ENCODE assay signal across 16 cellular contexts in the genomic region with DNA sequence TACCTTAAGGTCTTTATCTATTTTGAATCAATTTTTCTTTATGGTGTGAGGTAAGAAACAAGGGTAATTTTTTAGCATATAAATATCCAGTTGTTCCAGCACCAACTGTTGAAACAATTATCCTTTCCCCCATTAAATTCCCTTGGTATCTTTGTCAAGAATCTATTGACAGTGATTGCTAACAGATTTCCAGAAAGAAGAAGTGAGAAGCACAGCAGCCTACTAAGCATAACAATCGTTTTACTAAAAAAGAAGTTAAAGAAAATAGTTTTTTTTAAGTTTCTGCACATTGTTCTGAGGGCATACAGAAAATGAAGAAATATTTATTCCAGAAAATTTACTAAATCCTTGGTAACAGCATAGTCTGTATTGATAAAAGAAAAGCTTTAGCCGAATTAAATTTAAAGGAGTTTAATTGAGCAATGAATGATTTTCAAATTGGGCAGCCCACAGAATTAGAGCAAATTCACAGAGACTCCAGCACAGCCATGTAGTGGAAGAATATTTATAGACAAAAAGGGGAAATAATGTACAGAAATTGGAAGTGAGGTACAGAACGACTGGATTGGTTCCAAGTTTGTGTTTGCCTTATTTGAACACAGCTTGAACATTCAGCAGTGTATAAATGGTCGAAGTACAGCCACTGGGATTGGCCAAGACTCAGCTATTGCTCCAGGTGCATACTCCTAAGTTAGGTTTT.
"Had no signal": no experiment of that assay in that cellular context is flagged by ENCODE, and none has a peak within 500 bp of the region (broad histone marks: within the 10 kb centered on the region; RNA-seq: fewer than 3 reads in every experiment).

No MANE protein-coding gene starts in this region.

- H3K27me3 ChIP-seq: hepatocyte, neural progenitor cell, ovary, stomach, uterus had no signal

- H3K27ac ChIP-seq: hepatocyte, neural progenitor cell, ovary, stomach, uterus had no signal

- H3K9me3 ChIP-seq: ovary, stomach, uterus had no signal

- ATAC-seq: activated CD4-positive, CD25-positive, alpha-beta regulatory T cell treated with anti-CD3 and anti-CD28 coated beads, Interleukin-2, amount 50 U/mL, for 24 hours had no signal

- H3K4me3 ChIP-seq: hepatocyte, neural progenitor cell, ovary, stomach, uterus had no signal

- H3K4me3 Mint-ChIP-seq: activated CD4-positive, alpha-beta memory T cell treated with anti-CD3 and anti-CD28 coated beads for 36 hours; activated naive CD8-positive, alpha-beta T cell treated with anti-CD3 and anti-CD28 coated beads for 36 hours; neural progenitor cell had no signal

- H3K4me1 Mint-ChIP-seq: activated naive CD8-positive, alpha-beta T cell treated with anti-CD3 and anti-CD28 coated beads for 36 hours had no signal

- DNase-seq: activated CD4-positive, alpha-beta memory T cell treated with anti-CD3 and anti-CD28 coated beads for 36 hours; activated gamma-delta T cell; activated naive CD8-positive, alpha-beta T cell treated with anti-CD3 and anti-CD28 coated beads for 36 hours; activated T-cell treated with anti-CD3 and anti-CD28 coated beads, Interleukin-2, amount 50 U/mL, for 48 hours; anterior cingulate cortex; cerebellar nuclear complex; dermis blood vessel endothelial cell; kidney; ovary; stimulated activated CD4-positive, alpha-beta T cell treated with anti-CD3 and anti-CD28 coated beads, Interleukin-15, amount 100 ng/mL, for 24 hours; stimulated activated CD4-positive, alpha-beta T cell treated with anti-CD3 and anti-CD28 coated beads, Interleukin-4, amount 100 ng/mL, for 24 hours; stomach; uterus had no signal

- H3K27ac Mint-ChIP-seq: activated CD4-positive, alpha-beta memory T cell treated with anti-CD3 and anti-CD28 coated beads for 36 hours; activated naive CD8-positive, alpha-beta T cell treated with anti-CD3 and anti-CD28 coated beads for 36 hours; neural progenitor cell had no signal

- H3K4me1 ChIP-seq: neural progenitor cell had no signal

- H3K36me3 ChIP-seq: ovary, stomach, uterus had no signal
